ENCODE assay signal across 24 cellular contexts in genomic region chr5:67235399-67236110, GRCh38. TPM values are rescaled to one million over a fixed set of nuclear protein-coding genes. Genes with fewer than 3 reads are reported as not detected.
DNase-seq lines count a peak whose midpoint lies in the region; ATAC-seq, FAIRE-seq and TF ChIP-seq lines count a peak whose summit lies in the region.
"Had no signal": no experiment of that assay in that cellular context is flagged by ENCODE, and none has a peak within 500 bp of the region (broad histone marks: within the 10 kb centered on the region; RNA-seq: fewer than 3 reads in every experiment).

No MANE protein-coding gene starts in this region.

- H3K36me3 ChIP-seq in bronchial epithelial cell (ENCODE audit: control insufficient read depth, insufficient read depth, low read length) (no peaks in the 10 kb centered on the region), mesenchymal stem cell (ENCODE audit: control insufficient read depth in 1 of 2, insufficient read depth in 2 of 2, low read depth in 1 of 2, low read length in 2 of 2) (no peaks in the 10 kb centered on the region), stomach (no peaks in the 10 kb centered on the region)
- H3K36me3 ChIP-seq: ascending aorta had no signal

- no peak overlapping the region for H3K4me2 ChIP-seq in mesenchymal stem cell (ENCODE audit: low read length, poor library complexity, severe bottlenecking)

- no peaks in the 10 kb centered on the region for H3K36me3 Mint-ChIP-seq in activated naive CD8-positive, alpha-beta T cell treated with anti-CD3 and anti-CD28 coated beads for 36 hours
- H3K36me3 Mint-ChIP-seq: mesothelial cell of epicardium had no signal

- H3K27me3 ChIP-seq in bronchial epithelial cell (ENCODE audit: control insufficient read depth, insufficient read depth, low read length), result no peaks in the 10 kb centered on the region
- no peaks in the 10 kb centered on the region for H3K27me3 ChIP-seq in mesenchymal stem cell (ENCODE audit: control insufficient read depth in 1 of 2, insufficient read depth in 1 of 2, low read length in 2 of 2)
- no peaks in the 10 kb centered on the region for H3K27me3 ChIP-seq in stomach
- H3K27me3 ChIP-seq: ascending aorta, testis had no signal

- peak; percentile 28 for FAIRE-seq in bronchial epithelial cell (lab: Jason Lieb, UNC)
- FAIRE-seq: colon, K562, small intestine had no signal

- H3K9ac ChIP-seq in mesenchymal stem cell (ENCODE audit: low read length), result no peak overlapping the region

- H3K27me3 Mint-ChIP-seq in activated naive CD8-positive, alpha-beta T cell treated with anti-CD3 and anti-CD28 coated beads for 36 hours, result peaks cover 3% of the 10 kb centered on the region
- H3K27me3 Mint-ChIP-seq: B cell had no signal

- no peaks in the 10 kb centered on the region for H3K4me1 Mint-ChIP-seq in activated naive CD8-positive, alpha-beta T cell treated with anti-CD3 and anti-CD28 coated beads for 36 hours

- no peak overlapping the region for H2BK5ac ChIP-seq in mesenchymal stem cell (ENCODE audit: low read depth, low read length, poor library complexity, severe bottlenecking)

- no peak overlapping the region for H3K23ac ChIP-seq in mesenchymal stem cell (ENCODE audit: low read length in 2 of 2)

- TF ChIP-seq EP300 in stomach (IDR thresholded peaks at IDR 0.05), result no peak

- H3K4me3 ChIP-seq in bronchial epithelial cell (ENCODE audit: low read depth, low read length), result no peak overlapping the region
- no peak overlapping the region for H3K4me3 ChIP-seq in mesenchymal stem cell (ENCODE audit: insufficient read depth in 1 of 2, low read depth in 1 of 2, low read length in 2 of 2)
- H3K4me3 ChIP-seq in stomach, result no peak overlapping the region
- H3K4me3 ChIP-seq: K562, SK-N-MC, testis had no signal

- no peak overlapping the region for H3K14ac ChIP-seq in mesenchymal stem cell (ENCODE audit: low read length in 2 of 2)

- H2BK120ac ChIP-seq in mesenchymal stem cell (ENCODE audit: low read depth, low read length), result peak overlapping the region; percentile 54

- H2AK5ac ChIP-seq in mesenchymal stem cell (ENCODE audit: low read length, severe bottlenecking), result no peak overlapping the region

- H3K18ac ChIP-seq in mesenchymal stem cell (ENCODE audit: low read depth in 1 of 2, low read length in 2 of 2), result peak overlapping the region; percentile 5 to 73

- no peak overlapping the region for H3K4me3 Mint-ChIP-seq in activated naive CD8-positive, alpha-beta T cell treated with anti-CD3 and anti-CD28 coated beads for 36 hours

- no peak for TF ChIP-seq POLR2A in stomach (IDR thresholded peaks at IDR 0.05)

- DNase-seq in HuH-7 (ENCODE audit: low spot score) (peak; percentile 36), bronchial epithelial cell (ENCODE audit: low read depth) (no peak), mesenchymal stem cell (peak; percentile 21), stomach (no peak)
- DNase-seq in stimulated activated CD4-positive, alpha-beta T cell treated with anti-CD3 and anti-CD28 coated beads, Interleukin-15, amount 100 ng/mL, for 24 hours, result no peak
- DNase-seq in activated naive CD8-positive, alpha-beta T cell treated with anti-CD3 and anti-CD28 coated beads for 36 hours, result no peak
- DNase-seq in activated CD4-positive, alpha-beta T cell treated with anti-CD3 and anti-CD28 coated beads for 48 hours, result no peak
- DNase-seq: activated CD4-positive, CD25-positive, alpha-beta regulatory T cell treated with anti-CD3 and anti-CD28 coated beads, Interleukin-2, amount 50 U/mL, for 72 hours; activated naive CD4-positive, alpha-beta T cell; DMS153; foreskin melanocyte; GOT3; small intestine; stimulated activated CD4-positive, alpha-beta T cell treated with anti-CD3 and anti-CD28 coated beads, Interleukin-4, amount 100 ng/mL, for 4 hours; stimulated activated CD8-positive, alpha-beta memory T cell treated with anti-CD3 and anti-CD28 coated beads, Interleukin-4, amount 100 ng/mL, for 48 hours; T-helper 9 cell had no signal

- no peaks in the 10 kb centered on the region for H3K79me1 ChIP-seq in mesenchymal stem cell (replicated peaks; ENCODE audit: low read length, poor library complexity, severe bottlenecking)

- no peak overlapping the region for H3K27ac Mint-ChIP-seq in activated naive CD8-positive, alpha-beta T cell treated with anti-CD3 and anti-CD28 coated beads for 36 hours

- no peak overlapping the region for H2BK15ac ChIP-seq in mesenchymal stem cell (ENCODE audit: low read depth, poor library complexity, severe bottlenecking)

- peak overlapping the region; percentile 27 for H4K8ac ChIP-seq in mesenchymal stem cell (ENCODE audit: low read length)

- H2BK12ac ChIP-seq in mesenchymal stem cell (ENCODE audit: low read length in 2 of 2), result peak overlapping the region; percentile 42 to 71

- peak overlapping the region; percentile 25 for H4K91ac ChIP-seq in mesenchymal stem cell (ENCODE audit: low read length)

- H3K9me3 ChIP-seq in mesenchymal stem cell (ENCODE audit: control insufficient read depth, low read length) (no peaks in the 10 kb centered on the region), stomach (no peaks in the 10 kb centered on the region)
- H3K9me3 ChIP-seq: ascending aorta, testis had no signal

- intact Hi-C loops in stomach (cut with DNase I; ENCODE audit: low total_unique reads), result loop anchor here (10.0 kb wide), 1 partner anchor 1019 kb away; no protein-coding TSS in a partner anchor

- ATAC-seq in HG02981 (IDR thresholded peaks at IDR 0.05; ENCODE audit: unreplicated experiment), result no peak

- peaks cover 2% of the 10 kb centered on the region for H3K4me1 ChIP-seq in mesenchymal stem cell (ENCODE audit: control insufficient read depth, insufficient read depth, low read depth, low read length)
- H3K4me1 ChIP-seq in stomach, result peaks cover 20 to 27% (median 21%) of the 10 kb centered on the region in 4 donors
- H3K4me1 ChIP-seq: testis had no signal

- no peak overlapping the region for H2AFZ ChIP-seq in mesenchymal stem cell (ENCODE audit: low read depth, low read length)

- TF ChIP-seq CTCF in bronchial epithelial cell (IDR thresholded peaks at IDR 0.05; ENCODE audit: insufficient read depth, low read length, severe bottlenecking) (no peak), stomach (IDR thresholded peaks at IDR 0.05) (no peak)

- 62% methylated on average over 12 of the region's 12 CpGs for WGBS in mesenchymal stem cell
- WGBS in stomach, 5 donors, result 39 to 58% (median 41%) methylated on average over 12 of the region's 12 CpGs

- H3K27ac ChIP-seq in mesenchymal stem cell (ENCODE audit: low read length, poor library complexity, severe bottlenecking) (no peak overlapping the region), stomach (peak overlapping the region; percentile 14 to 77 (median 73))
- H3K27ac ChIP-seq: ascending aorta had no signal

- peak overlapping the region in 1 of 2 experiments; percentile 60 for H3K4ac ChIP-seq in mesenchymal stem cell (ENCODE audit: low read depth in 1 of 2, low read length in 2 of 2)

- H3K9me3 Mint-ChIP-seq in activated naive CD8-positive, alpha-beta T cell treated with anti-CD3 and anti-CD28 coated beads for 36 hours, result no peaks in the 10 kb centered on the region

RNA-seq across cellular contexts. Expression of gene CD180, which starts 39.0 kb away (rescaled TPM):
- total RNA-seq in bronchial epithelial cell (not detected in 2 replicates), stomach (1 to 10 TPM in 2 of 5 donors, under 1 TPM in 2, not detected in 1; under 0.01 to 2.6 (median 0.77) TPM)
- not detected for polyA plus RNA-seq in mesenchymal stem cell (2013, experiment 1 of 2)
- not detected for polyA plus RNA-seq in mesenchymal stem cell (2013, experiment 2 of 2)
- polyA plus RNA-seq in stomach, result under 1 TPM; 0.15 to 0.37 (median 0.28) TPM
- total RNA-seq in activated naive CD8-positive, alpha-beta T cell treated with anti-CD3 and anti-CD28 coated beads for 36 hours, result under 1 TPM in 1 of 2 experiments, not detected in 1; 0.04 TPM
- total RNA-seq: mesothelial cell of epicardium had no signal

Comparison
In these comparisons a context has a peak if more than half of its experiments do, and no peak if none do; other contexts are left out.
1. DNase-seq: peak in HuH-7 (single experiment) and mesenchymal stem cell (single experiment); none in bronchial epithelial cell (single experiment), stomach (single experiment), stimulated activated CD4-positive, alpha-beta T cell treated with anti-CD3 and anti-CD28 coated beads, Interleukin-15, amount 100 ng/mL, for 24 hours (single experiment), activated naive CD8-positive, alpha-beta T cell treated with anti-CD3 and anti-CD28 coated beads for 36 hours (single experiment) and activated CD4-positive, alpha-beta T cell treated with anti-CD3 and anti-CD28 coated beads for 48 hours (single experiment).